In the genomic region with DNA sequence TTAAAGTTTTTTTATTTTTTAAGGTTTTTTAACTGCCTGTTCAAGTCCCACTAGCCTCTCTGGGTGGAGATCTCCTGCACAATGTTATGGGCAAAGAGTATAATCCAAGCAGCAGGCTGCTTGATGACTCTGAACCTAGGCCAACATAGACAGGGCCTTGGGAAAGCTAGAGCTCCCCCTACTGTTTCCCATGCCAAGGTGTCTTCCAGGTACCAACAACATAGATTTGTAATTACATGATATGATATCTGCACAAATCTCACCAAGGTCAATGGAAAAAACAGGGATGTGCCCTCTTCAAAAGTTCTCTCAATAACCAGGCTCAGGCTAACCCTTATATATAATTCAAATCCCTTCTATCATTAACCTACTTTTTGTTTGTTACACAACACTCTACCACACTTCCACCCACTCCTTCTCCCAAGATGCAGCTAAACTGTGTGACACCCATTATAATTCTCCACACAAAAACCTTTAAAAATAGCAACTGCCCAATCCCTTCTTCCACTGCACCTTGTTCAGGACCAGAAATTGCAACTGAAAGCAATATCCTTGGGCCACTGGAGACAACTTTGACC, we compare ENCODE assay signal across 8 cellular contexts. TPM values are rescaled to one million over a fixed set of nuclear protein-coding genes. Genes with fewer than 3 reads are reported as not detected.
A peak's percentile ranks its signal among the peaks of the same experiment; 100 is the strongest.
DNase-seq lines count a peak whose midpoint lies in the region; ATAC-seq and TF ChIP-seq lines count a peak whose summit lies in the region.

No MANE protein-coding gene starts in this region.

- H3K36me3 ChIP-seq in DND-41 (ENCODE audit: insufficient read depth, low read length) (peaks cover 91% of the 10 kb centered on the region), OCI-LY3 (replicated peaks; ENCODE audit: low read depth, low read length) (peaks cover 24% of the 10 kb centered on the region), adipocyte (ENCODE audit: control insufficient read depth, insufficient read depth, low read length, severe bottlenecking) (peaks cover 48% of the 10 kb centered on the region), spleen (peaks cover 0 to 91% (median 59%) of the 10 kb centered on the region in 6 donors)

- H3K27ac ChIP-seq in DND-41 (ENCODE audit: low read length) (no peak overlapping the region), OCI-LY3 (ENCODE audit: low read length) (no peak overlapping the region), spleen (no peak overlapping the region)

- peak; percentile 50 for DNase-seq in DND-41
- peak; percentile 31 for DNase-seq in adipocyte (ENCODE audit: low read depth)
- DNase-seq in hepatic stellate cell (ENCODE audit: low spot score), result peak; percentile 22
- DNase-seq in spleen, result no peak

- no peak overlapping the region for H3K9ac ChIP-seq in DND-41 (ENCODE audit: low read depth, low read length)
- no peak overlapping the region for H3K9ac ChIP-seq in OCI-LY3 (ENCODE audit: low read length)
- peak overlapping the region; percentile 13 for H3K9ac ChIP-seq in adipocyte (ENCODE audit: low read length)

- TF ChIP-seq POLR2A in spleen (IDR thresholded peaks at IDR 0.05), result no peak

- peaks cover 7% of the 10 kb centered on the region; the same call in 1 of the 2 replicates for H3K79me2 ChIP-seq in DND-41 (ENCODE audit: insufficient read depth, low read length)
- peaks cover 13% of the 10 kb centered on the region; the same call in 1 of the 2 replicates for H3K79me2 ChIP-seq in OCI-LY3 (ENCODE audit: low read length)

- intact Hi-C loops in spleen (cut with DNase I; ENCODE audit: low total_unique reads), result no loop called here

- H3K27me3 ChIP-seq in DND-41 (ENCODE audit: insufficient read depth, low read length, poor library complexity), result no peaks in the 10 kb centered on the region
- no peaks in the 10 kb centered on the region for H3K27me3 ChIP-seq in OCI-LY3 (ENCODE audit: low read depth, low read length)
- no peaks in the 10 kb centered on the region for H3K27me3 ChIP-seq in adipocyte (replicated peaks; ENCODE audit: control insufficient read depth, insufficient read depth, low read length)
- H3K27me3 ChIP-seq in spleen (replicated peaks in 1 of 7), result no peaks in the 10 kb centered on the region

- H3K9me3 ChIP-seq in DND-41 (ENCODE audit: insufficient read depth, low read length, severe bottlenecking), result no peaks in the 10 kb centered on the region
- H3K9me3 ChIP-seq in OCI-LY3 (ENCODE audit: insufficient read depth, low read length), result no peaks in the 10 kb centered on the region
- H3K9me3 ChIP-seq in adipocyte (ENCODE audit: control insufficient read depth, low read length), result no peaks in the 10 kb centered on the region
- no peaks in the 10 kb centered on the region for H3K9me3 ChIP-seq in spleen

- H2AFZ ChIP-seq in DND-41 (ENCODE audit: low read depth, low read length) (no peak overlapping the region), OCI-LY3 (ENCODE audit: low read depth, low read length) (no peak overlapping the region)

- ATAC-seq in DND-41 (ENCODE audit: insufficient read depth, low read depth) (peak; percentile 92), HG03175 (IDR thresholded peaks at IDR 0.05; ENCODE audit: unreplicated experiment) (peak; percentile 60), HG02884 (IDR thresholded peaks at IDR 0.05; ENCODE audit: unreplicated experiment) (no peak), HG02571 (IDR thresholded peaks at IDR 0.05; ENCODE audit: unreplicated experiment) (no peak)

- H3K4me1 ChIP-seq in DND-41 (ENCODE audit: insufficient read depth, low read length) (no peaks in the 10 kb centered on the region), OCI-LY3 (ENCODE audit: low read length) (no peaks in the 10 kb centered on the region), adipocyte (ENCODE audit: control insufficient read depth, insufficient read depth, low read length) (peaks cover 23% of the 10 kb centered on the region), spleen (peaks cover 0 to 9% (median 0%) of the 10 kb centered on the region in 6 donors)

- no peak overlapping the region for H3K4me2 ChIP-seq in DND-41 (ENCODE audit: insufficient read depth, low read length)
- H3K4me2 ChIP-seq in OCI-LY3 (ENCODE audit: low read length), result no peak overlapping the region

- H4K20me1 ChIP-seq in DND-41 (ENCODE audit: insufficient read depth, low read length) (peaks cover 3% of the 10 kb centered on the region; the same call in 1 of the 2 replicates), OCI-LY3 (ENCODE audit: insufficient read depth, low read length) (peaks cover 7% of the 10 kb centered on the region; the same call in 1 of the 2 replicates)

- H3K4me3 ChIP-seq in DND-41 (ENCODE audit: low read depth in 1 of 2, low read length in 2 of 2), result no peak overlapping the region
- no peak overlapping the region for H3K4me3 ChIP-seq in OCI-LY3 (ENCODE audit: low read length)
- H3K4me3 ChIP-seq in adipocyte (ENCODE audit: low read length), result peak overlapping the region; percentile 37
- no peak overlapping the region for H3K4me3 ChIP-seq in spleen

- TF ChIP-seq CTCF in DND-41 (IDR thresholded peaks at IDR 0.05; ENCODE audit: borderline replicate concordance, extremely low read depth, low read length, poor library complexity, severe bottlenecking) (peak; percentile 79), OCI-LY3 (IDR thresholded peaks at IDR 0.05; ENCODE audit: low read depth, low read length) (peak; percentile 91), spleen (IDR thresholded peaks at IDR 0.05 in 8 of 11, conservative IDR thresholded peaks at IDR 0.05 in 3 of 11) (peak in 9 of 11 experiments; percentile 28 to 73 (median 58))

RNA-seq across cellular contexts. Expression of a gene that starts 43.8 kb away (rescaled TPM):
- 10 to 100 TPM; 19.7 to 34.6 (median 29.0) TPM for total RNA-seq in spleen
- 10 to 100 TPM in 1 of 3 donors, 1 to 10 TPM in 2; 6.4 to 10.7 (median 7.4) TPM for polyA plus RNA-seq in spleen

RNA-seq across cellular contexts. Expression of a gene that starts 49.7 kb away (rescaled TPM):
- 10 to 100 TPM; 32.0 to 85.8 (median 51.0) TPM for total RNA-seq in spleen
- 10 to 100 TPM; 31.8 to 46.7 (median 38.0) TPM for polyA plus RNA-seq in spleen

Comparison
In these comparisons a context has a peak if more than half of its experiments do, and no peak if none do; other contexts are left out.
1. ATAC-seq: peak in DND-41 (single experiment) and HG03175 (single experiment); none in HG02884 (single experiment) and HG02571 (single experiment).
2. Peak in every context shown above with its lines, with median percentiles within 50 percentile points of each other: CTCF ChIP-seq.